Comparison of ENCODE assay signal across 1 cellular context in genomic region chr16:47143329-47143676, GRCh38.
TF ChIP-seq lines count a peak whose summit lies in the region.

No MANE protein-coding gene starts in this region.

TF ChIP-seq in HepG2, 621 proteins besides CTCF, POLR2A, EP300 and RAD21 (continued from another document and continues in another):
- TF ChIP-seq, protein P1, sequence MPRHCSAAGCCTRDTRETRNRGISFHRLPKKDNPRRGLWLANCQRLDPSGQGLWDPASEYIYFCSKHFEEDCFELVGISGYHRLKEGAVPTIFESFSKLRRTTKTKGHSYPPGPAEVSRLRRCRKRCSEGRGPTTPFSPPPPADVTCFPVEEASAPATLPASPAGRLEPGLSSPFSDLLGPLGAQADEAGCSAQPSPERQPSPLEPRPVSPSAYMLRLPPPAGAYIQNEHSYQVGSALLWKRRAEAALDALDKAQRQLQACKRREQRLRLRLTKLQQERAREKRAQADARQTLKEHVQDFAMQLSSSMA (CRISPR knock-in tag; IDR thresholded peaks at IDR 0.05), result 0 out of 2 replicates have a peak, but pooled peaks have one; percentile 29
- TF ChIP-seq ZNF558 (CRISPR knock-in tag; IDR thresholded peaks at IDR 0.05; ENCODE audit: borderline replicate concordance), result peak; percentile 70; the same call in 1 of the 2 replicates
- TF ChIP-seq, protein P2, sequence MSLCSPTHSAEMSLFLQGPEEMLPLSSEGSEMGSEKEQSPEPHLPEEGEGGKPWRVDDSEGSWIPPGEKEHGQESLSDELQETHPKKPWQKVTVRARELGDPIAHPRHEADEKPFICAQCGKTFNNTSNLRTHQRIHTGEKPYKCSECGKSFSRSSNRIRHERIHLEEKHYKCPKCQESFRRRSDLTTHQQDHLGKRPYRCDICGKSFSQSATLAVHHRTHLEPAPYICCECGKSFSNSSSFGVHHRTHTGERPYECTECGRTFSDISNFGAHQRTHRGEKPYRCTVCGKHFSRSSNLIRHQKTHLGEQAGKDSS (CRISPR knock-in tag; IDR thresholded peaks at IDR 0.05; ENCODE audit: borderline replicate concordance, low read depth), result 0 out of 2 replicates have a peak, but pooled peaks have one; percentile 74
- no peak for TF ChIP-seq ZNF501 (CRISPR knock-in tag; IDR thresholded peaks at IDR 0.05)
- no peak for TF ChIP-seq PITX1 (CRISPR knock-in tag; IDR thresholded peaks at IDR 0.05)
- TF ChIP-seq, protein P3, sequence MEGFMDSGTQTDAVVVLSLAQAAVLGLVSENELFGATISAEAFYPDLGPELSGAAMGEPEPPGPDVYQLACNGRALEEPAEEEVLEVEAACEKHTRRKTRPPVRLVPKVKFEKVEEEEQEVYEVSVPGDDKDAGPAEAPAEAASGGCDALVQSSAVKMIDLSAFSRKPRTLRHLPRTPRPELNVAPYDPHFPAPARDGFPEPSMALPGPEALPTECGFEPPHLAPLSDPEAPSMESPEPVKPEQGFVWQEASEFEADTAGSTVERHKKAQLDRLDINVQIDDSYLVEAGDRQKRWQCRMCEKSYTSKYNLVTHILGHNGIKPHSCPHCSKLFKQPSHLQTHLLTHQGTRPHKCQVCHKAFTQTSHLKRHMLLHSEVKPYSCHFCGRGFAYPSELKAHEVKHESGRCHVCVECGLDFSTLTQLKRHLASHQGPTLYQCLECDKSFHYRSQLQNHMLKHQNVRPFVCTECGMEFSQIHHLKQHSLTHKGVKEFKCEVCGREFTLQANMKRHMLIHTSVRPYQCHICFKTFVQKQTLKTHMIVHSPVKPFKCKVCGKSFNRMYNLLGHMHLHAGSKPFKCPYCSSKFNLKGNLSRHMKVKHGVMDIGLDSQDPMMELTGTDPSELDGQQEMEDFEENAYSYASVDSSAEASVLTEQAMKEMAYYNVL (CRISPR knock-in tag; IDR thresholded peaks at IDR 0.05; ENCODE audit: borderline replicate concordance), result 0 out of 2 replicates have a peak, but pooled peaks have one; percentile 11
- TF ChIP-seq ZNF331 (CRISPR knock-in tag; IDR thresholded peaks at IDR 0.05), result 0 out of 2 replicates have a peak, but pooled peaks have one; percentile 30
- TF ChIP-seq ZNF841 (CRISPR knock-in tag; IDR thresholded peaks at IDR 0.05; ENCODE audit: borderline replicate concordance), result 0 out of 2 replicates have a peak, but pooled peaks have one; percentile 19
- no peak; the same call in 1 of the 2 replicates for TF ChIP-seq MAZ (IDR thresholded peaks at IDR 0.05; ENCODE audit: borderline replicate concordance, low read depth, low read length)
- TF ChIP-seq MAZ (CRISPR knock-in tag; IDR thresholded peaks at IDR 0.05; ENCODE audit: low read depth), result peak; percentile 34; the same call in 1 of the 2 replicates
- 0 out of 2 replicates have a peak, but pooled peaks have one; percentile 43 for TF ChIP-seq ZNF616 (CRISPR knock-in tag; IDR thresholded peaks at IDR 0.05; ENCODE audit: low read depth)
- TF ChIP-seq ISL2 (CRISPR knock-in tag; IDR thresholded peaks at IDR 0.05), result peak; percentile 16; the same call in 1 of the 2 replicates
- peak; percentile 71 for TF ChIP-seq SALL1 (CRISPR knock-in tag; IDR thresholded peaks at IDR 0.05)
- TF ChIP-seq ZNF766 (CRISPR knock-in tag; IDR thresholded peaks at IDR 0.05; ENCODE audit: borderline replicate concordance), result peak; percentile 75; the same call in 1 of the 2 replicates
- peak; percentile 72; the same call in 1 of the 2 replicates for TF ChIP-seq ZFYVE20 (CRISPR knock-in tag; IDR thresholded peaks at IDR 0.05; ENCODE audit: borderline replicate concordance, low read depth)
- TF ChIP-seq, protein P4, sequence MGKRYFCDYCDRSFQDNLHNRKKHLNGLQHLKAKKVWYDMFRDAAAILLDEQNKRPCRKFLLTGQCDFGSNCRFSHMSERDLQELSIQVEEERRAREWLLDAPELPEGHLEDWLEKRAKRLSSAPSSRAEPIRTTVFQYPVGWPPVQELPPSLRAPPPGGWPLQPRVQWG (CRISPR knock-in tag; IDR thresholded peaks at IDR 0.05; ENCODE audit: borderline replicate concordance, low read depth), result no peak
- TF ChIP-seq KLF16 (CRISPR knock-in tag; IDR thresholded peaks at IDR 0.05), result no peak
- TF ChIP-seq KDM5B (CRISPR knock-in tag; IDR thresholded peaks at IDR 0.05; ENCODE audit: borderline replicate concordance), result peak; percentile 59; the same call in 1 of the 2 replicates
- TF ChIP-seq, protein P5, sequence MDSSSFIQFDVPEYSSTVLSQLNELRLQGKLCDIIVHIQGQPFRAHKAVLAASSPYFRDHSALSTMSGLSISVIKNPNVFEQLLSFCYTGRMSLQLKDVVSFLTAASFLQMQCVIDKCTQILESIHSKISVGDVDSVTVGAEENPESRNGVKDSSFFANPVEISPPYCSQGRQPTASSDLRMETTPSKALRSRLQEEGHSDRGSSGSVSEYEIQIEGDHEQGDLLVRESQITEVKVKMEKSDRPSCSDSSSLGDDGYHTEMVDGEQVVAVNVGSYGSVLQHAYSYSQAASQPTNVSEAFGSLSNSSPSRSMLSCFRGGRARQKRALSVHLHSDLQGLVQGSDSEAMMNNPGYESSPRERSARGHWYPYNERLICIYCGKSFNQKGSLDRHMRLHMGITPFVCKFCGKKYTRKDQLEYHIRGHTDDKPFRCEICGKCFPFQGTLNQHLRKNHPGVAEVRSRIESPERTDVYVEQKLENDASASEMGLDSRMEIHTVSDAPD (CRISPR knock-in tag; IDR thresholded peaks at IDR 0.05), result 0 out of 2 replicates have a peak, but pooled peaks have one; percentile 45
- TF ChIP-seq ZMYM4 (CRISPR knock-in tag; IDR thresholded peaks at IDR 0.05), result peak; percentile 89
- TF ChIP-seq ZFP91 (CRISPR knock-in tag; IDR thresholded peaks at IDR 0.05; ENCODE audit: borderline replicate concordance), result peak; percentile 57; the same call in 1 of the 2 replicates
- TF ChIP-seq NRL (CRISPR knock-in tag; IDR thresholded peaks at IDR 0.05; ENCODE audit: borderline replicate concordance), result peak; percentile 22; the same call in 1 of the 2 replicates
- peak; percentile 67; the same call in 1 of the 2 replicates for TF ChIP-seq ZIK1 (CRISPR knock-in tag; IDR thresholded peaks at IDR 0.05; ENCODE audit: borderline replicate concordance, low read depth)
- TF ChIP-seq, protein P6, sequence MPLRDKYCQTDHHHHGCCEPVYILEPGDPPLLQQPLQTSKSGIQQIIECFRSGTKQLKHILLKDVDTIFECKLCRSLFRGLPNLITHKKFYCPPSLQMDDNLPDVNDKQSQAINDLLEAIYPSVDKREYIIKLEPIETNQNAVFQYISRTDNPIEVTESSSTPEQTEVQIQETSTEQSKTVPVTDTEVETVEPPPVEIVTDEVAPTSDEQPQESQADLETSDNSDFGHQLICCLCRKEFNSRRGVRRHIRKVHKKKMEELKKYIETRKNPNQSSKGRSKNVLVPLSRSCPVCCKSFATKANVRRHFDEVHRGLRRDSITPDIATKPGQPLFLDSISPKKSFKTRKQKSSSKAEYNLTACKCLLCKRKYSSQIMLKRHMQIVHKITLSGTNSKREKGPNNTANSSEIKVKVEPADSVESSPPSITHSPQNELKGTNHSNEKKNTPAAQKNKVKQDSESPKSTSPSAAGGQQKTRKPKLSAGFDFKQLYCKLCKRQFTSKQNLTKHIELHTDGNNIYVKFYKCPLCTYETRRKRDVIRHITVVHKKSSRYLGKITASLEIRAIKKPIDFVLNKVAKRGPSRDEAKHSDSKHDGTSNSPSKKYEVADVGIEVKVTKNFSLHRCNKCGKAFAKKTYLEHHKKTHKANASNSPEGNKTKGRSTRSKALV (CRISPR knock-in tag; IDR thresholded peaks at IDR 0.05), result peak; percentile 95
- TF ChIP-seq ZNF768 (CRISPR knock-in tag; IDR thresholded peaks at IDR 0.05), result peak; percentile 63
- no peak for TF ChIP-seq ZNF143 (CRISPR knock-in tag; IDR thresholded peaks at IDR 0.05)
- no peak for TF ChIP-seq AKNA (CRISPR knock-in tag; IDR thresholded peaks at IDR 0.05; ENCODE audit: borderline replicate concordance)
- no peak for TF ChIP-seq FOXK1 (CRISPR knock-in tag; IDR thresholded peaks at IDR 0.05; ENCODE audit: borderline replicate concordance, low read depth)
- no peak for TF ChIP-seq KLF15 (CRISPR knock-in tag; IDR thresholded peaks at IDR 0.05; ENCODE audit: borderline replicate concordance)
- TF ChIP-seq POGZ (CRISPR knock-in tag; IDR thresholded peaks at IDR 0.05), result no peak; the same call in 1 of the 2 replicates
- TF ChIP-seq ZSCAN31 (CRISPR knock-in tag; IDR thresholded peaks at IDR 0.05; ENCODE audit: low read depth), result peak; percentile 42
- peak; percentile 41 for TF ChIP-seq PHF21A (CRISPR knock-in tag; IDR thresholded peaks at IDR 0.05)
- TF ChIP-seq ZNF607 (CRISPR knock-in tag; IDR thresholded peaks at IDR 0.05; ENCODE audit: borderline replicate concordance), result 0 out of 2 replicates have a peak, but pooled peaks have one; percentile 79
- TF ChIP-seq HOXA3 (CRISPR knock-in tag; IDR thresholded peaks at IDR 0.05), result peak; percentile 81
- peak; percentile 75 for TF ChIP-seq ZSCAN21 (CRISPR knock-in tag; IDR thresholded peaks at IDR 0.05; ENCODE audit: borderline replicate concordance)
- TF ChIP-seq DNMT3B (CRISPR knock-in tag; conservative IDR thresholded peaks at IDR 0.05), result no peak
- no peak for TF ChIP-seq ZMYM2 (CRISPR knock-in tag; IDR thresholded peaks at IDR 0.05)
- peak; percentile 16 for TF ChIP-seq AGO2 (optimal IDR thresholded peaks at IDR 0.05; ENCODE audit: low read depth, low read length)
- 0 out of 2 replicates have a peak, but pooled peaks have one; percentile 36 for TF ChIP-seq ZNF782 (CRISPR knock-in tag; IDR thresholded peaks at IDR 0.05; ENCODE audit: borderline replicate concordance)
- TF ChIP-seq, protein P7, sequence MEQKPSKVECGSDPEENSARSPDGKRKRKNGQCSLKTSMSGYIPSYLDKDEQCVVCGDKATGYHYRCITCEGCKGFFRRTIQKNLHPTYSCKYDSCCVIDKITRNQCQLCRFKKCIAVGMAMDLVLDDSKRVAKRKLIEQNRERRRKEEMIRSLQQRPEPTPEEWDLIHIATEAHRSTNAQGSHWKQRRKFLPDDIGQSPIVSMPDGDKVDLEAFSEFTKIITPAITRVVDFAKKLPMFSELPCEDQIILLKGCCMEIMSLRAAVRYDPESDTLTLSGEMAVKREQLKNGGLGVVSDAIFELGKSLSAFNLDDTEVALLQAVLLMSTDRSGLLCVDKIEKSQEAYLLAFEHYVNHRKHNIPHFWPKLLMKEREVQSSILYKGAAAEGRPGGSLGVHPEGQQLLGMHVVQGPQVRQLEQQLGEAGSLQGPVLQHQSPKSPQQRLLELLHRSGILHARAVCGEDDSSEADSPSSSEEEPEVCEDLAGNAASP (CRISPR knock-in tag; IDR thresholded peaks at IDR 0.05; ENCODE audit: borderline replicate concordance), result 0 out of 2 replicates have a peak, but pooled peaks have one; percentile 9
- TF ChIP-seq ZNF556 (CRISPR knock-in tag; IDR thresholded peaks at IDR 0.05; ENCODE audit: borderline replicate concordance), result 0 out of 2 replicates have a peak, but pooled peaks have one; percentile 39
- peak; percentile 16; the same call in 1 of the 2 replicates for TF ChIP-seq MYC (CRISPR knock-in tag; IDR thresholded peaks at IDR 0.05; ENCODE audit: borderline replicate concordance)
- TF ChIP-seq STAT5B (CRISPR knock-in tag; IDR thresholded peaks at IDR 0.05), result no peak
- no peak for TF ChIP-seq ZFP36L2 (CRISPR knock-in tag; IDR thresholded peaks at IDR 0.05)
